ENCODE assay signal across 8 cellular contexts in genomic region chr2:112275314-112275886, GRCh38. TPM values are rescaled to one million over a fixed set of nuclear protein-coding genes. Genes with fewer than 3 reads are reported as not detected.
DNase-seq lines count a peak whose midpoint lies in the region; ATAC-seq and TF ChIP-seq lines count a peak whose summit lies in the region.

A gene with protein sequence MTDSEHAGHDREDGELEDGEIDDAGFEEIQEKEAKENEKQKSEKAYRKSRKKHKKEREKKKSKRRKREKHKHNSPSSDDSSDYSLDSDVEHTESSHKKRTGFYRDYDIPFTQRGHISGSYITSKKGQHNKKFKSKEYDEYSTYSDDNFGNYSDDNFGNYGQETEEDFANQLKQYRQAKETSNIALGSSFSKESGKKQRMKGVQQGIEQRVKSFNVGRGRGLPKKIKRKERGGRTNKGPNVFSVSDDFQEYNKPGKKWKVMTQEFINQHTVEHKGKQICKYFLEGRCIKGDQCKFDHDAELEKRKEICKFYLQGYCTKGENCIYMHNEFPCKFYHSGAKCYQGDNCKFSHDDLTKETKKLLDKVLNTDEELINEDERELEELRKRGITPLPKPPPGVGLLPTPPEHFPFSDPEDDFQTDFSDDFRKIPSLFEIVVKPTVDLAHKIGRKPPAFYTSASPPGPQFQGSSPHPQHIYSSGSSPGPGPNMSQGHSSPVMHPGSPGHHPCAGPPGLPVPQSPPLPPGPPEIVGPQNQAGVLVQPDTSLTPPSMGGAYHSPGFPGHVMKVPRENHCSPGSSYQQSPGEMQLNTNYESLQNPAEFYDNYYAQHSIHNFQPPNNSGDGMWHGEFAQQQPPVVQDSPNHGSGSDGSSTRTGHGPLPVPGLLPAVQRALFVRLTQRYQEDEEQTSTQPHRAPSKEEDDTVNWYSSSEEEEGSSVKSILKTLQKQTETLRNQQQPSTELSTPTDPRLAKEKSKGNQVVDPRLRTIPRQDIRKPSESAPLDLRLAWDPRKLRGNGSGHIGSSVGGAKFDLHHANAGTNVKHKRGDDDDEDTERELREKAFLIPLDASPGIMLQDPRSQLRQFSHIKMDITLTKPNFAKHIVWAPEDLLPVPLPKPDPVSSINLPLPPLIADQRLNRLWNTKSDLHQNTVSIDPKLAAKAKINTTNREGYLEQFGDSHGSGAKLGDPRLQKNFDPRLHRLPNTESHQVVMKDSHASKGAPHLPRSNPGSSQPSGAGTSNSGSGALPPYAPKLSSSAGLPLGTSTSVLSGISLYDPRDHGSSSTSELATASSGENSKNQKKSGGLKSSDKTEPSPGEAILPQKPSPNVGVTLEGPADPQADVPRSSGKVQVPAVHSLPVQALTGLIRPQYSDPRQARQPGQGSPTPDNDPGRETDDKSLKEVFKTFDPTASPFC (plus strand): TSS chr2:112275597. CDS start chr2:112275995, 398 bp downstream.

- no peaks in the 10 kb centered on the region for H3K9me3 Mint-ChIP-seq in activated B cell treated with CpG ODN at 0.5 μM for 24 hours

- peak; percentile 98 for DNase-seq in AG08395 (ENCODE audit: low spot score)
- DNase-seq in NCI-H2227 treated with DMSO at 0.1 percent for 48 hours (lab: John Stamatoyannopoulos, UW): peak; percentile 98
- DNase-seq in activated B cell treated with CpG ODN at 0.5 μM for 24 hours: peak; percentile 100
- DNase-seq in central memory CD4-positive, alpha-beta T cell: peak; percentile 99
- DNase-seq in iris pigment epithelial cell (ENCODE audit: low read depth): peak; percentile 98
- DNase-seq in stimulated activated CD4-positive, alpha-beta T cell treated with anti-CD3 and anti-CD28 coated beads, Interleukin-12 subunit alpha, Interleukin-12 subunit beta, amount 100 ng/mL, for 4 hours: peak; percentile 100

- H3K4me1 Mint-ChIP-seq in activated B cell treated with CpG ODN at 0.5 μM for 24 hours: peaks cover 17% of the 10 kb centered on the region

- H3K36me3 Mint-ChIP-seq in activated B cell treated with CpG ODN at 0.5 μM for 24 hours (ENCODE audit: low read depth): peaks cover 3% of the 10 kb centered on the region

- ATAC-seq in GM18907 (IDR thresholded peaks at IDR 0.05; ENCODE audit: unreplicated experiment) (peak; percentile 95), HG03159 (IDR thresholded peaks at IDR 0.05; ENCODE audit: unreplicated experiment) (peak; percentile 92), activated B cell treated with CpG ODN at 0.5 μM for 24 hours (ENCODE audit: low read depth) (peak; percentile 88)

- intact Hi-C loops in activated B cell treated with CpG ODN at 0.5 μM for 24 hours (cut with micrococcal nuclease): loop anchor here (1.0 to 10.0 kb wide), 8 partner anchors 16 to 1601 kb away; partner anchors contain the start of genes BUB1, CHCHD5, POLR1B and SLC20A1

- POLR2A ChIA-PET in activated B cell treated with CpG ODN at 0.5 μM for 24 hours (lab: Charles Lee): interaction anchor here (0.8 to 3.1 kb wide), 6 partner anchors 15 to 220 kb away, joined by 3 to 37 read pairs (median 4); partner anchors contain the start of genes TMEM87B and ZC3H8

- peak within 1 kb of the TSS; percentile 95 for H3K4me3 Mint-ChIP-seq in activated B cell treated with CpG ODN at 0.5 μM for 24 hours

- H3K27me3 Mint-ChIP-seq in activated B cell treated with CpG ODN at 0.5 μM for 24 hours: no peaks in the 10 kb centered on the region

- TF ChIP-seq CTCF in activated B cell treated with CpG ODN at 0.5 μM for 24 hours (IDR thresholded peaks at IDR 0.05): no peak

- peak within 1 kb of the TSS; percentile 99 for H3K27ac Mint-ChIP-seq in activated B cell treated with CpG ODN at 0.5 μM for 24 hours

- CTCF ChIA-PET in activated B cell treated with CpG ODN at 0.5 μM for 24 hours (lab: Charles Lee): interaction anchor here (1.9 kb wide), 1 partner anchor 16 kb away, joined by 8 read pairs; no protein-coding TSS in a partner anchor

RNA-seq across cellular contexts. Expression of the gene that starts here (rescaled TPM):
- 7.0 and 7.3 TPM in 2 replicates for total RNA-seq in activated B cell treated with CpG ODN at 0.5 μM for 24 hours

Comparison
In these comparisons a context has a peak if more than half of its experiments do, and no peak if none do; other contexts are left out.
1. Peak in every context shown above with its lines: DNase-seq and ATAC-seq.